ENCODE assay signal across 25 cellular contexts in the genomic region with DNA sequence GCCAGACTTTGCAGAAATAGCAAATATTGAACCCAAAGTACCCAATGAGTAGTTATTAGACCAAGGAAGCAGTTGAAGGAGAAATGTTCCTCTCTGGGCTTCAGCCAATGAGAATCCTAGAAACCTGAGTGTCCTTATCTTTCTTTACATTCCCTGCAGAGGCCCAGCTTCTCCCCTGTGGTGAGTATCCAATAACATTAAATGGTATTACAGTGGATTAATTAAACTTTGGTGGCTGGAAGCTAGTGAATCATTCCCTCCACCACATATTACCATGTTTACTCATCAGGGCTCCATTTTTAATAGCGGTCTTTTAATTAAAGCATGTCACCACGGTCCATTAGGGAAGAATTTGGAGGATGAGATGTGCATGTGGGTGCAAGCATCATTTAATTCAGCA.
"Had no signal": no experiment of that assay in that cellular context is flagged by ENCODE, and none has a peak within 500 bp of the region (broad histone marks: within the 10 kb centered on the region; RNA-seq: fewer than 3 reads in every experiment).

No MANE protein-coding gene starts in this region.

- H3K36me3 ChIP-seq: adrenal gland, colonic mucosa, neural progenitor cell, right lobe of liver, WERI-Rb-1 had no signal

- H3K9me3 Mint-ChIP-seq: activated naive CD4-positive, alpha-beta T cell treated with anti-CD3 and anti-CD28 coated beads, Interleukin-2, amount 50 U/mL, for 72 hours; brain; endodermal cell; naive thymus-derived CD4-positive, alpha-beta T cell; neural progenitor cell; stimulated activated memory B cell treated with anti-CD40 and anti-IgM and Interleukin-4, amounts not matched to agents 10 μg/mL and 1 μg/mL and 100 μg/mL, for 72 hours; type B pancreatic cell had no signal

- H3K27me3 ChIP-seq: adrenal gland, colonic mucosa, neural progenitor cell, right lobe of liver, testis had no signal

- H3K36me3 Mint-ChIP-seq: activated naive CD4-positive, alpha-beta T cell treated with anti-CD3 and anti-CD28 coated beads, Interleukin-2, amount 50 U/mL, for 72 hours; brain; naive thymus-derived CD4-positive, alpha-beta T cell; neural progenitor cell; stimulated activated memory B cell treated with anti-CD40 and anti-IgM and Interleukin-4, amounts not matched to agents 10 μg/mL and 1 μg/mL and 100 μg/mL, for 72 hours; type B pancreatic cell had no signal

- H3K27ac ChIP-seq: adrenal gland, colonic mucosa, neural progenitor cell, right lobe of liver, testis, WERI-Rb-1 had no signal

- H3K27ac Mint-ChIP-seq: activated naive CD4-positive, alpha-beta T cell treated with anti-CD3 and anti-CD28 coated beads, Interleukin-2, amount 50 U/mL, for 72 hours; activated T-helper 1 cell treated with anti-CD3 and anti-CD28 coated beads, Interleukin-12 subunit alpha, Interleukin-12 subunit beta, Interleukin-2, Interleukin-4 antibody, amounts not matched to agents 30 ng/mL and 10 ng/mL and 1 ng/mL, durations not matched to agents 14 hours and 24 hours and 36 hours; brain; endodermal cell; naive thymus-derived CD4-positive, alpha-beta T cell; neural progenitor cell; stimulated activated memory B cell treated with anti-CD40 and anti-IgM and Interleukin-4, amounts not matched to agents 10 μg/mL and 1 μg/mL and 100 μg/mL, for 72 hours; T-helper 17 cell; type B pancreatic cell had no signal

- H2AFZ ChIP-seq: neural progenitor cell had no signal

- H3K4me1 ChIP-seq: adrenal gland, colonic mucosa, neural progenitor cell, right lobe of liver, testis had no signal

- H3K4me1 Mint-ChIP-seq: brain; stimulated activated memory B cell treated with anti-CD40 and anti-IgM and Interleukin-4, amounts not matched to agents 10 μg/mL and 1 μg/mL and 100 μg/mL, for 72 hours had no signal

- DNase-seq: activated CD4-positive, alpha-beta T cell treated with anti-CD3 and anti-CD28 coated beads for 1 hour; activated CD4-positive, alpha-beta T cell treated with anti-CD3 and anti-CD28 coated beads, Interleukin-2, amount 50 U/mL, for 4 hours; activated gamma-delta T cell treated with Interleukin-2 at 50 U/mL for 16 hours; adrenal gland; central memory CD4-positive, alpha-beta T cell; colonic mucosa; endodermal cell; foreskin melanocyte; glutamatergic neuron; hippocampal formation; left cardiac atrium; mesendoderm; naive thymus-derived CD4-positive, alpha-beta T cell; right lobe of liver; stimulated activated CD4-positive, alpha-beta T cell treated with anti-CD3 and anti-CD28 coated beads, Interleukin-4, amount 100 ng/mL, for 24 hours; T-helper 17 cell; testis; WERI-Rb-1 had no signal

- H3K4me3 ChIP-seq: adrenal gland, colonic mucosa, neural progenitor cell, right lobe of liver, testis had no signal

- ATAC-seq: activated naive CD4-positive, alpha-beta T cell treated with anti-CD3 and anti-CD28 coated beads, Interleukin-2, amount 50 U/mL, for 72 hours; left cardiac atrium; naive thymus-derived CD4-positive, alpha-beta T cell; right lobe of liver; stimulated activated memory B cell treated with anti-CD40 and anti-IgM and Interleukin-4, amounts not matched to agents 10 μg/mL and 1 μg/mL and 100 μg/mL, for 72 hours; T-helper 17 cell had no signal

- H3K9ac ChIP-seq: neural progenitor cell had no signal

- FAIRE-seq: islet of Langerhans had no signal

- H3K4me2 ChIP-seq: neural progenitor cell had no signal

- H3K27me3 Mint-ChIP-seq: brain, type B pancreatic cell had no signal

- H3K9me3 ChIP-seq: adrenal gland, colonic mucosa, right lobe of liver, testis had no signal

- H3K4me3 Mint-ChIP-seq: activated T-helper 1 cell treated with anti-CD3 and anti-CD28 coated beads, Interleukin-12 subunit alpha, Interleukin-12 subunit beta, Interleukin-2, Interleukin-4 antibody, amounts not matched to agents 30 ng/mL and 10 ng/mL and 1 ng/mL, durations not matched to agents 14 hours and 24 hours and 36 hours; brain; endodermal cell; naive thymus-derived CD4-positive, alpha-beta T cell; neural progenitor cell; stimulated activated memory B cell treated with anti-CD40 and anti-IgM and Interleukin-4, amounts not matched to agents 10 μg/mL and 1 μg/mL and 100 μg/mL, for 72 hours; T-helper 17 cell; type B pancreatic cell had no signal
